Comparison of ENCODE assay signal across 8 cellular contexts in the genomic region with DNA sequence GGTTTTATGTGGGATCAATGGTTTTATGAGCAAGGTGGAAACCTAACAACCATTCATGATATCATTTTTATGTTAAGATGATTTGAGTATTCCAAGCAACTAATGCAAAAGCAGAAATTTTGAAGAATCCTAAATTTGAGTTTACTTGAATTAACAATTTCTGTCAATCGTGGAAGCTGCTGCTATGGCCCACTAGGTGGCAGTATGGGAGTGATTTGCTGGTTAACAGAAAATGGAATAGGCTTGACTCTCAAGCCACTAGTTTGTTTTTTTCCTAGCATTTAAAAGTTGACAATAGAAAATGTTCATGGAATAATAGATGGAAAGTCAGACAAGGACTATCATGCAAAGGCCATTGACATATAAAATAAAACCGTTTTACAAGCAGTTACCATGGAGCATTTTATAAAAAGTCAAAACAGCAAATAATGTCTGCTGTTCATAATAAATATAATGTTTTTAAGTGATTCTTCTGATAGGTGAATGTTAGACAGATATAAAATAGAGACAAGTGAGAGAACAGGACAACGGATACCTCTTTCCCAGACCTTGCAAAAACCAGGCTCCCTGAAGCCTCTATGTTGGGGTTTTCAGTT. TPM values are rescaled to one million over a fixed set of nuclear protein-coding genes. Genes with fewer than 3 reads are reported as not detected.
DNase-seq lines count a peak whose midpoint lies in the region; ATAC-seq, FAIRE-seq and TF ChIP-seq lines count a peak whose summit lies in the region.

No MANE protein-coding gene starts in this region.

- H3K4me1 Mint-ChIP-seq in stimulated activated effector memory CD8-positive, alpha-beta T cell treated with anti-CD3 and anti-CD28 coated beads, Interleukin-12 subunit alpha, Interleukin-12 subunit beta, amount 100 ng/mL, for 72 hours: no peaks in the 10 kb centered on the region

- DNase-seq in A549 (ENCODE audit: low read depth in 1 of 2, low spot score in 1 of 2): peak in 1 of 2 experiments; percentile 54
- peak; percentile 68 for DNase-seq in NB4 (ENCODE audit: low read depth)
- peak; percentile 52 for DNase-seq in colonic mucosa
- DNase-seq in mesenchymal stem cell: peak; percentile 70
- DNase-seq in stimulated activated effector memory CD8-positive, alpha-beta T cell treated with anti-CD3 and anti-CD28 coated beads, Interleukin-12 subunit alpha, Interleukin-12 subunit beta, amount 100 ng/mL, for 72 hours (ENCODE audit: low spot score in 2 of 2): no peak
- DNase-seq in ureter (ENCODE audit: low spot score): no peak

- no peak overlapping the region for H2BK12ac ChIP-seq in mesenchymal stem cell (ENCODE audit: low read length in 2 of 2)

- CTCF ChIA-PET in A549 (lab: Yijun Ruan, JAX): interaction anchor here (0.6 to 1.9 kb wide), 9 partner anchors 8 to 376 kb away, joined by 3 to 9 read pairs (median 3); no protein-coding TSS in a partner anchor

- H3K36me3 Mint-ChIP-seq in stimulated activated effector memory CD8-positive, alpha-beta T cell treated with anti-CD3 and anti-CD28 coated beads, Interleukin-12 subunit alpha, Interleukin-12 subunit beta, amount 100 ng/mL, for 72 hours: no peaks in the 10 kb centered on the region

- H3K9me3 Mint-ChIP-seq in stimulated activated effector memory CD8-positive, alpha-beta T cell treated with anti-CD3 and anti-CD28 coated beads, Interleukin-12 subunit alpha, Interleukin-12 subunit beta, amount 100 ng/mL, for 72 hours: no peaks in the 10 kb centered on the region

- H3K9me3 ChIP-seq in A549 (no peaks in the 10 kb centered on the region), colonic mucosa (no peaks in the 10 kb centered on the region), mesenchymal stem cell (ENCODE audit: control insufficient read depth, low read length) (no peaks in the 10 kb centered on the region)

- no peak for FAIRE-seq in A549 (lab: Jason Lieb, UNC)

- H3K4me3 ChIP-seq in A549 (no peak overlapping the region), NB4 (ENCODE audit: low read depth, low read length) (no peak overlapping the region), colonic mucosa (no peak overlapping the region), mesenchymal stem cell (ENCODE audit: insufficient read depth in 1 of 2, low read depth in 1 of 2, low read length in 2 of 2) (no peak overlapping the region)

- H4K91ac ChIP-seq in mesenchymal stem cell (ENCODE audit: low read length): no peak overlapping the region

- H3K4me2 ChIP-seq in A549 (no peak overlapping the region), mesenchymal stem cell (ENCODE audit: low read length, poor library complexity, severe bottlenecking) (no peak overlapping the region)

- POLR2A ChIA-PET in A549 (lab: Yijun Ruan, JAX): no interaction called here

- H3K27ac ChIP-seq in A549 (no peak overlapping the region), VCaP (peak overlapping the region; percentile 45), colonic mucosa (no peak overlapping the region), mesenchymal stem cell (ENCODE audit: low read length, poor library complexity, severe bottlenecking) (no peak overlapping the region)

- H3K14ac ChIP-seq in mesenchymal stem cell (ENCODE audit: low read length in 2 of 2): no peak overlapping the region

- no peak overlapping the region for H2BK5ac ChIP-seq in mesenchymal stem cell (ENCODE audit: low read depth, low read length, poor library complexity, severe bottlenecking)

- no peak overlapping the region for H3K18ac ChIP-seq in mesenchymal stem cell (ENCODE audit: low read depth in 1 of 2, low read length in 2 of 2)

- H3K4ac ChIP-seq in mesenchymal stem cell (ENCODE audit: low read depth in 1 of 2, low read length in 2 of 2): no peak overlapping the region

- no peak overlapping the region for H2BK15ac ChIP-seq in mesenchymal stem cell (ENCODE audit: low read depth, poor library complexity, severe bottlenecking)

- H3K36me3 ChIP-seq in colonic mucosa: no peaks in the 10 kb centered on the region
- no peaks in the 10 kb centered on the region for H3K36me3 ChIP-seq in mesenchymal stem cell (ENCODE audit: control insufficient read depth in 1 of 2, insufficient read depth in 2 of 2, low read depth in 1 of 2, low read length in 2 of 2)

- TF ChIP-seq CTCF in A549 (IDR thresholded peaks at IDR 0.05) (peak; percentile 79), GM12872 (IDR thresholded peaks at IDR 0.05; ENCODE audit: insufficient read depth, low read depth, low read length) (peak; percentile 83), NB4 (IDR thresholded peaks at IDR 0.05; ENCODE audit: low read depth, low read length) (peak; percentile 84), VCaP (conservative IDR thresholded peaks at IDR 0.05) (peak; percentile 93), colonic mucosa (IDR thresholded peaks at IDR 0.05) (peak; percentile 92)

- H3K4me3 Mint-ChIP-seq in stimulated activated effector memory CD8-positive, alpha-beta T cell treated with anti-CD3 and anti-CD28 coated beads, Interleukin-12 subunit alpha, Interleukin-12 subunit beta, amount 100 ng/mL, for 72 hours: no peak overlapping the region

- H3K9ac ChIP-seq in colonic mucosa (ENCODE audit: low read depth in 2 of 2, low read length in 2 of 2) (no peak overlapping the region), mesenchymal stem cell (ENCODE audit: low read length) (peak overlapping the region; percentile 46)

- ATAC-seq in A549: peak in 1 of 2 experiments; percentile 71; a peak in 3 of 6 replicates
- peak; percentile 32 for ATAC-seq in stimulated activated effector memory CD8-positive, alpha-beta T cell treated with anti-CD3 and anti-CD28 coated beads, Interleukin-12 subunit alpha, Interleukin-12 subunit beta, amount 100 ng/mL, for 72 hours

- no peak overlapping the region for H2AFZ ChIP-seq in mesenchymal stem cell (ENCODE audit: low read depth, low read length)

- TF ChIP-seq POLR2A in A549 (IDR thresholded peaks at IDR 0.05; ENCODE audit: low read length) (no peak), NB4 (IDR thresholded peaks at IDR 0.05; ENCODE audit: extremely low read depth, insufficient read length) (no peak)

- H3K27ac Mint-ChIP-seq in stimulated activated effector memory CD8-positive, alpha-beta T cell treated with anti-CD3 and anti-CD28 coated beads, Interleukin-12 subunit alpha, Interleukin-12 subunit beta, amount 100 ng/mL, for 72 hours: no peak overlapping the region

- no peak overlapping the region for H3K23ac ChIP-seq in mesenchymal stem cell (ENCODE audit: low read length in 2 of 2)

- H3K4me1 ChIP-seq in A549 (no peaks in the 10 kb centered on the region), colonic mucosa (no peaks in the 10 kb centered on the region), mesenchymal stem cell (ENCODE audit: control insufficient read depth, insufficient read depth, low read depth, low read length) (no peaks in the 10 kb centered on the region)

- no peak overlapping the region for H2BK120ac ChIP-seq in mesenchymal stem cell (ENCODE audit: low read depth, low read length)

- no peaks in the 10 kb centered on the region for H3K79me1 ChIP-seq in mesenchymal stem cell (replicated peaks; ENCODE audit: low read length, poor library complexity, severe bottlenecking)

- no peak overlapping the region for H4K8ac ChIP-seq in mesenchymal stem cell (ENCODE audit: low read length)

- WGBS in A549 (ENCODE audit: missing lambda C conversion rate): 1% methylated on average over 3 of the region's 3 CpGs
- WGBS in mesenchymal stem cell: 8% methylated on average over 2 of the region's 3 CpGs

- no peak overlapping the region for H2AK5ac ChIP-seq in mesenchymal stem cell (ENCODE audit: low read length, severe bottlenecking)

- peak; percentile 65 to 72 for TF ChIP-seq RAD21 in A549 (conservative IDR thresholded peaks at IDR 0.05 in 1 of 2, IDR thresholded peaks at IDR 0.05 in 1 of 2)

- intact Hi-C loops in colonic mucosa (cut with DNase I): loop anchor here (2.0 to 10.0 kb wide), 2 partner anchors 374 to 522 kb away; no protein-coding TSS in a partner anchor

- H3K27me3 ChIP-seq in colonic mucosa: no peaks in the 10 kb centered on the region
- H3K27me3 ChIP-seq in mesenchymal stem cell (ENCODE audit: control insufficient read depth in 1 of 2, insufficient read depth in 1 of 2, low read length in 2 of 2): no peaks in the 10 kb centered on the region

- TF ChIP-seq EP300 in A549 (IDR thresholded peaks at IDR 0.05): no peak

TF ChIP-seq in A549, 52 proteins besides CTCF, POLR2A, EP300 and RAD21:
- TF ChIP-seq PHF8 (IDR thresholded peaks at IDR 0.05; ENCODE audit: borderline replicate concordance, low read depth) (no peak), CBX2 (IDR thresholded peaks at IDR 0.05; ENCODE audit: borderline replicate concordance, low read depth) (no peak), CEBPB (IDR thresholded peaks at IDR 0.05) (no peak), TP53 (CRISPR knock-in tag; IDR thresholded peaks at IDR 0.05) (no peak), HOXA7 (CRISPR knock-in tag; IDR thresholded peaks at IDR 0.05) (no peak), SMC3 (IDR thresholded peaks at IDR 0.05) (peak; percentile 60), HOXB13 (CRISPR knock-in tag; IDR thresholded peaks at IDR 0.05; ENCODE audit: low read depth) (no peak)
- TF ChIP-seq, protein P1, sequence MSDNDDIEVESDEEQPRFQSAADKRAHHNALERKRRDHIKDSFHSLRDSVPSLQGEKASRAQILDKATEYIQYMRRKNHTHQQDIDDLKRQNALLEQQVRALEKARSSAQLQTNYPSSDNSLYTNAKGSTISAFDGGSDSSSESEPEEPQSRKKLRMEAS (IDR thresholded peaks at IDR 0.05): no peak

RNA-seq across cellular contexts. Expression of a gene that starts 43.0 kb away (rescaled TPM):
- polyA plus RNA-seq in A549 (2011; rRNA removed) (0.03 TPM in 1 of 2 replicates, not detected in the other), A549 (2017; fragmentation: RNase III; extraction: RNeasy Plus Mini Kit Qiagen cat#74134 plus additional on column Dnase treatment) (not detected in 3 replicates)
- polyA plus RNA-seq in A549 (2012; cell fraction: cytosol; rRNA removed): not detected in 2 replicates
- not detected in 2 replicates for polyA plus RNA-seq in A549 (2012; cell fraction: nucleus; rRNA removed)
- polyA minus RNA-seq in A549 (2011; rRNA and poly(A)+ RNA removed): not detected in 2 replicates
- total RNA-seq in colonic mucosa (10 to 100 TPM; 20.4 to 51.4 TPM), ureter (4.5 TPM)
- polyA plus RNA-seq in mesenchymal stem cell (2013, experiment 1 of 2): 21.2 TPM
- polyA plus RNA-seq in mesenchymal stem cell (2013, experiment 2 of 2): 20.6 TPM

Comparison
In these comparisons a context has a peak if more than half of its experiments do, and no peak if none do; other contexts are left out.
1. DNase-seq: peak in NB4 (single experiment), colonic mucosa (single experiment) and mesenchymal stem cell (single experiment); none in stimulated activated effector memory CD8-positive, alpha-beta T cell treated with anti-CD3 and anti-CD28 coated beads, Interleukin-12 subunit alpha, Interleukin-12 subunit beta, amount 100 ng/mL, for 72 hours (0 of 2) and ureter (single experiment).
2. Peak in every context shown above with its lines, with median percentiles within 50 percentile points of each other: CTCF ChIP-seq.